18 cellular contexts compared by ENCODE assay signal in the genomic region with DNA sequence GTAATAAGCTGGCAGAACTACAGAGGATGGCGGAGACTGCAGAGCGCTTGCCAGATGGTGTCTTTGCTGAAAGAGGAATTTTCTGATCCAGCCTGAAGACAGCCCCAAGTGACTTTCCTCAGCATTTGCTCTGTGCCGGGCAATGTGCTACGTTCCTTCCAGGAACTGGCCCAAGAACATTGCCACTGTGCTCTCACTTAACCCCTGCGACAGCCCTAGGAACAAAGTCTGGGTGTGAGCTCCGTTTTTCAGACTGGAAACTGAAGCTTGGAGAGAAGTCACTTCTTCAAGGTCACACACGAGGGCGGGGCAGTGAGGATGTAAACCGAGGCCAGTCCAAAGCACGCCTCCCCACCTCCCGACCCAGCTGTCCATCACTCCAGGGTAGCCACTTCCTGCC. TPM values are rescaled to one million over a fixed set of nuclear protein-coding genes. Genes with fewer than 3 reads are reported as not detected.
"Had no signal": no experiment of that assay in that cellular context is flagged by ENCODE, and none has a peak within 500 bp of the region (broad histone marks: within the 10 kb centered on the region; RNA-seq: fewer than 3 reads in every experiment).

No MANE protein-coding gene starts in this region.

- H3K4me1 Mint-ChIP-seq: activated naive CD8-positive, alpha-beta T cell treated with anti-CD3 and anti-CD28 coated beads, Interleukin-2, amount 10 ng/mL, durations not matched to agents 7 days and 5 days; stimulated activated memory B cell treated with anti-CD40 and anti-IgM and Interleukin-4, amounts not matched to agents 10 μg/mL and 1 μg/mL and 100 μg/mL, for 72 hours had no signal

- H3K9me3 ChIP-seq: breast epithelium, left lung, right lobe of liver, spleen, transverse colon had no signal

- H3K36me3 Mint-ChIP-seq: activated CD4-positive, alpha-beta memory T cell treated with anti-CD3 and anti-CD28 coated beads for 36 hours; activated naive CD8-positive, alpha-beta T cell treated with anti-CD3 and anti-CD28 coated beads, Interleukin-2, amount 10 ng/mL, durations not matched to agents 7 days and 5 days; stimulated activated memory B cell treated with anti-CD40 and anti-IgM and Interleukin-4, amounts not matched to agents 10 μg/mL and 1 μg/mL and 100 μg/mL, for 72 hours had no signal

- H3K4me3 Mint-ChIP-seq: activated CD4-positive, alpha-beta memory T cell treated with anti-CD3 and anti-CD28 coated beads for 36 hours; activated naive CD8-positive, alpha-beta T cell treated with anti-CD3 and anti-CD28 coated beads, Interleukin-2, amount 10 ng/mL, durations not matched to agents 7 days and 5 days; stimulated activated memory B cell treated with anti-CD40 and anti-IgM and Interleukin-4, amounts not matched to agents 10 μg/mL and 1 μg/mL and 100 μg/mL, for 72 hours had no signal

- H3K27ac ChIP-seq: breast epithelium, left lung, right lobe of liver, transverse colon had no signal

- ATAC-seq: left lung; right lobe of liver; stimulated activated memory B cell treated with anti-CD40 and anti-IgM and Interleukin-4, amounts not matched to agents 10 μg/mL and 1 μg/mL and 100 μg/mL, for 72 hours had no signal

- H3K4me3 ChIP-seq: breast epithelium, left lung, right lobe of liver, spleen, transverse colon had no signal

- H3K36me3 ChIP-seq: breast epithelium, left lung, right lobe of liver, spleen, transverse colon had no signal

- H3K27ac Mint-ChIP-seq: activated CD4-positive, alpha-beta memory T cell treated with anti-CD3 and anti-CD28 coated beads for 36 hours; activated naive CD8-positive, alpha-beta T cell treated with anti-CD3 and anti-CD28 coated beads, Interleukin-2, amount 10 ng/mL, durations not matched to agents 7 days and 5 days; progenitor cell of endocrine pancreas; stimulated activated memory B cell treated with anti-CD40 and anti-IgM and Interleukin-4, amounts not matched to agents 10 μg/mL and 1 μg/mL and 100 μg/mL, for 72 hours had no signal

- H3K27me3 ChIP-seq: right lobe of liver had no signal

- H3K4me1 ChIP-seq: breast epithelium, left lung, right lobe of liver, spleen had no signal

- H3K9me3 Mint-ChIP-seq: activated CD4-positive, alpha-beta memory T cell treated with anti-CD3 and anti-CD28 coated beads for 36 hours; activated naive CD8-positive, alpha-beta T cell treated with anti-CD3 and anti-CD28 coated beads, Interleukin-2, amount 10 ng/mL, durations not matched to agents 7 days and 5 days; stimulated activated memory B cell treated with anti-CD40 and anti-IgM and Interleukin-4, amounts not matched to agents 10 μg/mL and 1 μg/mL and 100 μg/mL, for 72 hours had no signal

- DNase-seq: activated CD4-positive, alpha-beta memory T cell treated with anti-CD3 and anti-CD28 coated beads for 36 hours; activated CD4-positive, alpha-beta T cell treated with anti-CD3 and anti-CD28 coated beads for 1 hour; activated gamma-delta T cell treated with Interleukin-2 at 50 U/mL for 16 hours; activated naive CD8-positive, alpha-beta T cell treated with anti-CD3 and anti-CD28 coated beads, Interleukin-2, amount 10 ng/mL, durations not matched to agents 7 days and 5 days; activated T-cell treated with anti-CD3 and anti-CD28 coated beads, Interleukin-2, amount 50 U/mL, for 48 hours; left lung; mesendoderm; right lobe of liver; spleen; stimulated activated CD4-positive, alpha-beta T cell treated with anti-CD3 and anti-CD28 coated beads, Interleukin-1b, Interleukin-23, amount 100 ng/mL, for 48 hours; T-helper 9 cell; transverse colon had no signal

RNA-seq across cellular contexts. Expression of gene BMP7, which starts 22.2 kb away (rescaled TPM):
- total RNA-seq: activated CD4-positive, alpha-beta memory T cell treated with anti-CD3 and anti-CD28 coated beads for 36 hours; activated naive CD8-positive, alpha-beta T cell treated with anti-CD3 and anti-CD28 coated beads, Interleukin-2, amount 10 ng/mL, durations not matched to agents 7 days and 5 days; chondrocyte; dermis microvascular lymphatic vessel endothelial cell; right lobe of liver had no signal

RNA-seq across cellular contexts. Expression of gene SPO11, which starts 40.9 kb away (rescaled TPM):
- total RNA-seq: activated CD4-positive, alpha-beta memory T cell treated with anti-CD3 and anti-CD28 coated beads for 36 hours; activated naive CD8-positive, alpha-beta T cell treated with anti-CD3 and anti-CD28 coated beads, Interleukin-2, amount 10 ng/mL, durations not matched to agents 7 days and 5 days; breast epithelium; chondrocyte; dermis microvascular lymphatic vessel endothelial cell; left lung; progenitor cell of endocrine pancreas; right lobe of liver; spleen; transverse colon had no signal
- polyA plus RNA-seq: esophagus, spleen had no signal
